9 cellular contexts compared by ENCODE assay signal in the genomic region with DNA sequence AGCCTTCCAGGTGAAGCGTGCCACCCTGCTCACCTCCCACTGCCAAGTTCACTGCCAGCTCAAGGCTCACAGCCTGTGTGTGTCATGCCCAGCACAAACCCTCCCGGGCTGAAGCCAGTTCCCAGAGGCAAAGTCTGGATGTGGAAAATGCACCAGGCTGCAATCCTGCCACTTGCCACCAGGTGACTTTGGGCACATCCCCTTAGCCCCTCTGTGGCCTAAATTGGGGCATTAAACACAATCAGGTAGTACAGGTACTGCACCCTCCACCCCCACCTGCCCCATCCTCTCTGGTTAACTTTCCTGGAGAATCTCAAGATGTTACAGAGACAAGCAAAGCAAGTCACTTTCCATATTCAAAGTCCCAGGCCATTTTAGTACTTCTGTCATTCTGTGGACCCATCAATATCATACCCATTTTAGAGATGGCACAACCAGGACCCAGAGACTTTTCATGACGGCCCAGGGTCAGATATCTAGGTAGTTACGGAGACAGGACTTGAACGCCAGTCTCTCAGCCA. TPM values are rescaled to one million over a fixed set of nuclear protein-coding genes. Genes with fewer than 3 reads are reported as not detected.
DNase-seq lines count a peak whose midpoint lies in the region; ATAC-seq, FAIRE-seq and TF ChIP-seq lines count a peak whose summit lies in the region.
"Had no signal": no experiment of that assay in that cellular context is flagged by ENCODE, and none has a peak within 500 bp of the region (broad histone marks: within the 10 kb centered on the region; RNA-seq: fewer than 3 reads in every experiment).

No MANE protein-coding gene starts in this region.

- peaks cover 16% of the 10 kb centered on the region; the same call in 1 of the 2 replicates for H4K20me1 ChIP-seq in BLaER1

- in situ Hi-C loops in transverse colon (cut with MboI; ENCODE audit: low pct_ligation_motif_present in 1 of 4, low pct_unique_long_range_greater_than_20kb in 1 of 4, low sequenced_read_pairs in 3 of 4): no loop called here

- intact Hi-C loops in kidney (cut with DNase I) (no loop called here), transverse colon (cut with DNase I; ENCODE audit: low total_unique reads) (no loop called here)

- H3K27ac ChIP-seq in BLaER1 (no peak overlapping the region), kidney (ENCODE audit: low read depth in 2 of 2, low read length in 2 of 2) (no peak overlapping the region), transverse colon (peak overlapping the region in 2 of 4 donors; percentile 78 to 83)

- peaks cover 78% of the 10 kb centered on the region for H3K4me1 ChIP-seq in BLaER1
- H3K4me1 ChIP-seq in kidney (ENCODE audit: control insufficient read depth in 1 of 2, insufficient read depth in 1 of 2, low read depth in 1 of 2, low read length in 2 of 2): peaks cover 0 to 5% of the 10 kb centered on the region in 2 donors
- H3K4me1 ChIP-seq in transverse colon: peaks cover 5 to 33% (median 22%) of the 10 kb centered on the region in 4 donors

- peak overlapping the region; percentile 100 for H3K4me2 ChIP-seq in BLaER1

- DNase-seq in HK-2 (ENCODE audit: unreplicated experiment) (peak; percentile 38), activated T-cell treated with anti-CD3 and anti-CD28 coated beads for 4 hours (peak; percentile 10), kidney (no peak), transverse colon (peak; percentile 49), kidney glomerular epithelial cell (lab: John Stamatoyannopoulos, UW) (no peak), DMS79 treated with DMSO at 0.1 percent for 48 hours (lab: John Stamatoyannopoulos, UW) (no peak)

- no peak overlapping the region for H3K9ac ChIP-seq in BLaER1
- H3K9ac ChIP-seq in kidney (ENCODE audit: low read length in 2 of 2): no peak overlapping the region

- H3K4me3 ChIP-seq in BLaER1 (no peak overlapping the region), kidney (ENCODE audit: low read length in 2 of 2) (no peak overlapping the region), transverse colon (no peak overlapping the region)

- H3K36me3 ChIP-seq in BLaER1 (no peaks in the 10 kb centered on the region), kidney (ENCODE audit: control insufficient read depth in 1 of 2, insufficient read depth in 2 of 2, low read length in 2 of 2) (no peaks in the 10 kb centered on the region), transverse colon (no peaks in the 10 kb centered on the region)

- H3K27me3 ChIP-seq in BLaER1: peaks cover 34% of the 10 kb centered on the region
- peaks cover 20% of the 10 kb centered on the region for H3K27me3 ChIP-seq in transverse colon

- 75 to 90% methylated on average over 2 to 5 of the region's 5 CpGs for WGBS in transverse colon (ENCODE audit: low coverage in 1 of 2), 2 donors

- no peaks in the 10 kb centered on the region for H3K9me3 ChIP-seq in BLaER1
- H3K9me3 ChIP-seq in kidney (ENCODE audit: control insufficient read depth in 1 of 2, low read length in 2 of 2): no peaks in the 10 kb centered on the region
- no peaks in the 10 kb centered on the region for H3K9me3 ChIP-seq in transverse colon

- TF ChIP-seq EP300 in transverse colon (IDR thresholded peaks at IDR 0.05; ENCODE audit: low read depth): no peak

- TF ChIP-seq POLR2A in transverse colon (IDR thresholded peaks at IDR 0.05): no peak

- ATAC-seq in GM18502 (IDR thresholded peaks at IDR 0.05; ENCODE audit: poor library complexity, unreplicated experiment): no peak

- no peak for FAIRE-seq in kidney (lab: Jason Lieb, UNC)
- FAIRE-seq: endometrium had no signal

- TF ChIP-seq CTCF in kidney (IDR thresholded peaks at IDR 0.05; ENCODE audit: borderline replicate concordance, extremely low read depth, insufficient read depth): peak; percentile 47
- peak; percentile 47 to 73 (median 68) for TF ChIP-seq CTCF in transverse colon (IDR thresholded peaks at IDR 0.05)

RNA-seq across cellular contexts. Expression of gene RASD2, which starts 1.8 kb away (rescaled TPM):
- total RNA-seq in kidney (3.4 TPM), transverse colon (10 to 100 TPM in 3 of 4 donors, 1 to 10 TPM in 1; 8.5 to 19.7 (median 13.9) TPM)
- 1.1 TPM for polyA plus RNA-seq in kidney (ENCODE audit: insufficient read depth, low read depth, low replicate concordance)

Comparison
In these comparisons a context has a peak if more than half of its experiments do, and no peak if none do; other contexts are left out.
1. DNase-seq: peak in HK-2 (single experiment), activated T-cell treated with anti-CD3 and anti-CD28 coated beads for 4 hours (single experiment) and transverse colon (single experiment); none in kidney (single experiment), kidney glomerular epithelial cell (single experiment) and DMS79 treated with DMSO at 0.1 percent for 48 hours (single experiment).